In genomic region chr16:2205967-2206313, GRCh38 we compare ENCODE assay signal across 2 cellular contexts.
TF ChIP-seq lines count a peak whose summit lies in the region.

No MANE protein-coding gene starts in this region.

TF ChIP-seq in GM23338, 12 proteins besides CTCF, POLR2A, EP300 and RAD21 (continued from another document):
- TF ChIP-seq ZNF462 (CRISPR knock-in tag; IDR thresholded peaks at IDR 0.05) (no peak), REST (IDR thresholded peaks at IDR 0.05; ENCODE audit: unreplicated experiment) (no peak), POLR2AphosphoS5 (IDR thresholded peaks at IDR 0.05; ENCODE audit: low read depth) (no peak), ZNF331 (CRISPR knock-in tag; IDR thresholded peaks at IDR 0.05; ENCODE audit: low read depth) (no peak), NANOG (IDR thresholded peaks at IDR 0.05; ENCODE audit: borderline replicate concordance) (no peak), ETS1 (IDR thresholded peaks at IDR 0.05) (no peak), ZNF114 (CRISPR knock-in tag; IDR thresholded peaks at IDR 0.05) (no peak), EZH2phosphoT487 (IDR thresholded peaks at IDR 0.05; ENCODE audit: unreplicated experiment) (no peak)

TF ChIP-seq in SK-N-SH, 30 proteins besides CTCF, POLR2A, EP300 and RAD21 (continued from another document):
- TF ChIP-seq PBX3 (IDR thresholded peaks at IDR 0.05) (no peak), REST (IDR thresholded peaks at IDR 0.05; ENCODE audit: low read depth, low read length) (no peak), USF1 (IDR thresholded peaks at IDR 0.05; ENCODE audit: borderline replicate concordance, low read depth) (no peak), MAX (IDR thresholded peaks at IDR 0.05; ENCODE audit: low read depth) (no peak), SIN3A (IDR thresholded peaks at IDR 0.05; ENCODE audit: borderline replicate concordance, low read depth, low read length) (no peak), MEF2A (IDR thresholded peaks at IDR 0.05; ENCODE audit: borderline replicate concordance, low read depth) (no peak), POLR2AphosphoS5 (IDR thresholded peaks at IDR 0.05; ENCODE audit: low read depth, low read length) (no peak), RXRA (IDR thresholded peaks at IDR 0.05; ENCODE audit: borderline replicate concordance, low read depth) (no peak), YY1 (IDR thresholded peaks at IDR 0.05; ENCODE audit: low read depth) (no peak), ZBTB33 (IDR thresholded peaks at IDR 0.05; ENCODE audit: borderline replicate concordance, low read depth) (no peak), NFIC (IDR thresholded peaks at IDR 0.05; ENCODE audit: borderline replicate concordance) (no peak), TCF12 (IDR thresholded peaks at IDR 0.05) (no peak), CHD2 (IDR thresholded peaks at IDR 0.05; ENCODE audit: low read length, partially characterized antibody) (no peak)
TF ChIP-seq in SK-N-SH: peak in this region for 0.
